23 cellular contexts compared by ENCODE assay signal in genomic region chr4:70586841-70587240, GRCh38.
"Had no signal": no experiment of that assay in that cellular context is flagged by ENCODE, and none has a peak within 500 bp of the region (broad histone marks: within the 10 kb centered on the region; RNA-seq: fewer than 3 reads in every experiment).

No MANE protein-coding gene starts in this region.

- DNase-seq: islet precursor cell; left ventricle myocardium inferior; midbrain; mucosa of descending colon; naive thymus-derived CD4-positive, alpha-beta T cell; nucleus accumbens; pancreas; posterior cingulate gyrus; retina; right cardiac atrium; stimulated activated CD4-positive, alpha-beta T cell treated with anti-CD3 and anti-CD28 coated beads, Interleukin-12 subunit alpha, Interleukin-12 subunit beta, amount 100 ng/mL, for 4 hours; stimulated activated CD4-positive, alpha-beta T cell treated with anti-CD3 and anti-CD28 coated beads, Interleukin-15, amount 100 ng/mL, for 24 hours; stimulated activated CD4-positive, alpha-beta T cell treated with anti-CD3 and anti-CD28 coated beads, Interleukin-2, amount 100 ng/mL, for 24 hours; stimulated activated CD4-positive, alpha-beta T cell treated with anti-CD3 and anti-CD28 coated beads, Interleukin-4, amount 100 ng/mL, for 1 hour; stimulated activated naive B cell treated with anti-CD40 and anti-IgM and Interleukin-4, amounts not matched to agents 10 μg/mL and 1 μg/mL and 100 μg/mL, for 72 hours; stimulated activated naive CD8-positive, alpha-beta T cell treated with anti-CD3 and anti-CD28 coated beads, Interleukin-15, Interleukin-2, amounts not matched to agents 100 U/mL and 50 U/mL, for 24 hours; stomach; testis; thyroid gland; transverse colon; upper lobe of left lung had no signal

- ATAC-seq: mucosa of descending colon; naive thymus-derived CD4-positive, alpha-beta T cell; natural killer cell treated with Interleukin-12 subunit alpha and Interleukin-12 subunit beta and Interleukin-15 and Interleukin-18, amount 100 ng/mL, for 72 hours; pancreas; right cardiac atrium; sciatic nerve; stimulated activated naive B cell treated with anti-CD40 and anti-IgM and Interleukin-4, amounts not matched to agents 10 μg/mL and 1 μg/mL and 100 μg/mL, for 72 hours; stimulated activated naive CD8-positive, alpha-beta T cell treated with anti-CD3 and anti-CD28 coated beads, Interleukin-15, Interleukin-2, amounts not matched to agents 100 U/mL and 50 U/mL, for 24 hours had no signal
